11 cellular contexts compared by ENCODE assay signal in genomic region chr1:16076003-16076870, GRCh38. TPM values are rescaled to one million over a fixed set of nuclear protein-coding genes. Genes with fewer than 3 reads are reported as not detected.
DNase-seq lines count a peak whose midpoint lies in the region; ATAC-seq and TF ChIP-seq lines count a peak whose summit lies in the region.
"Had no signal": no experiment of that assay in that cellular context is flagged by ENCODE, and none has a peak within 500 bp of the region (broad histone marks: within the 10 kb centered on the region; RNA-seq: fewer than 3 reads in every experiment).

No MANE protein-coding gene starts in this region.

- ATAC-seq in heart right ventricle (peak in 4 of 8 donors; percentile 9 to 41 (median 30)), Right ventricle myocardium inferior (no peak), GM19395 (IDR thresholded peaks at IDR 0.05; ENCODE audit: unreplicated experiment) (no peak)

- no peaks in the 10 kb centered on the region for H3K9me3 ChIP-seq in heart right ventricle
- H3K9me3 ChIP-seq in thyroid gland: no peaks in the 10 kb centered on the region
- H3K9me3 ChIP-seq: BLaER1 treated with 17β-estradiol and CSF1 and Interleukin-3, amounts not matched to agents 10 nM and 100 nM had no signal

- H3K4me3 ChIP-seq in heart right ventricle: no peak overlapping the region
- no peak overlapping the region for H3K4me3 ChIP-seq in fibroblast of villous mesenchyme (ENCODE audit: low read depth, low read length)
- no peak overlapping the region for H3K4me3 ChIP-seq in thyroid gland (replicated peaks in 1 of 3)
- H3K4me3 ChIP-seq: BLaER1 treated with 17β-estradiol and CSF1 and Interleukin-3, amounts not matched to agents 10 nM and 100 nM had no signal

- H3K36me3 ChIP-seq in heart right ventricle (no peaks in the 10 kb centered on the region), thyroid gland (no peaks in the 10 kb centered on the region)
- H3K36me3 ChIP-seq: BLaER1 treated with 17β-estradiol and CSF1 and Interleukin-3, amounts not matched to agents 10 nM and 100 nM had no signal

- WGBS in heart right ventricle, 2 donors: 72 to 82% methylated on average over 14 of the region's 14 CpGs
- 81 to 85% methylated on average over 11 to 14 of the region's 14 CpGs for WGBS in thyroid gland, 2 donors

- TF ChIP-seq POLR2A in thyroid gland (IDR thresholded peaks at IDR 0.05): no peak

- intact Hi-C loops in heart right ventricle (cut with DNase I) (loop anchor here in 8 of 10 donors (5.0 to 10.0 kb wide), 5 partner anchors 111 to 291 kb away; partner anchors contain the start of gene SZRD1 (in 3 of the 8)), Right ventricle myocardium inferior (cut with DNase I) (loop anchor here (5.0 kb wide), 1 partner anchor 291 kb away; the partner anchor contains the start of gene SZRD1), thyroid gland (cut with DNase I) (loop anchor here (2.0 to 5.0 kb wide), 2 partner anchors 113 to 286 kb away; no protein-coding TSS in a partner anchor)

- DNase-seq in heart right ventricle (peak; percentile 37 to 51), Right ventricle myocardium inferior (ENCODE audit: missing footprints) (no peak), SW 1271 (lab: John Stamatoyannopoulos, UW) (peak; percentile 59 to 71), fibroblast of villous mesenchyme (ENCODE audit: low read depth) (peak; percentile 87), thyroid gland (no peak), NCI-H2171 (lab: John Stamatoyannopoulos, UW) (no peak), ecto neural progenitor cell (ENCODE audit: low spot score) (no peak)
- DNase-seq: effector CD8-positive, alpha-beta T cell had no signal

- peak overlapping the region in 9 of 10 donors; percentile 9 to 65 (median 36) for H3K27ac ChIP-seq in heart right ventricle
- peak overlapping the region in 2 of 3 donors; percentile 12 to 52 for H3K27ac ChIP-seq in thyroid gland
- H3K27ac ChIP-seq: BLaER1 treated with 17β-estradiol and CSF1 and Interleukin-3, amounts not matched to agents 10 nM and 100 nM had no signal

- peaks cover 9 to 53% (median 37%) of the 10 kb centered on the region in 9 donors for H3K4me1 ChIP-seq in heart right ventricle
- peaks cover 8 to 50% of the 10 kb centered on the region in 2 donors for H3K4me1 ChIP-seq in thyroid gland

- TF ChIP-seq CTCF in heart right ventricle (IDR thresholded peaks at IDR 0.05) (no peak), fibroblast of villous mesenchyme (IDR thresholded peaks at IDR 0.05; ENCODE audit: insufficient read depth, low read depth, low read length) (no peak), thyroid gland (IDR thresholded peaks at IDR 0.05) (no peak)

- peaks cover 0 to 35% (median 6%) of the 10 kb centered on the region in 7 donors for H3K27me3 ChIP-seq in heart right ventricle
- no peaks in the 10 kb centered on the region for H3K27me3 ChIP-seq in thyroid gland

RNA-seq across cellular contexts. Expression of gene FAM131C, which starts 2.8 kb away (rescaled TPM):
- total RNA-seq in heart right ventricle: 10 to 100 TPM in 1 of 10 donors, 1 to 10 TPM in 8, under 1 TPM in 1; 0.72 to 11.8 (median 2.4) TPM
- 1 to 10 TPM in 1 of 2 donors, under 1 TPM in 1; 0.86 to 6.4 TPM for polyA plus RNA-seq in heart right ventricle
- 5.9 TPM for total RNA-seq in Right ventricle myocardium inferior
- total RNA-seq in fibroblast of villous mesenchyme: under 0.01 TPM in 1 of 2 replicates, not detected in the other
- 1 to 10 TPM in 3 of 4 donors, under 1 TPM in 1; 0.42 to 2.7 (median 1.5) TPM for total RNA-seq in thyroid gland
- polyA plus RNA-seq: IgD-negative memory B cell had no signal

RNA-seq across cellular contexts. Expression of gene CLCNKB, which starts 32.7 kb away (rescaled TPM):
- total RNA-seq in heart right ventricle (1 to 10 TPM; 1.2 to 3.4 (median 2.0) TPM), Right ventricle myocardium inferior (2.2 TPM), fibroblast of villous mesenchyme (under 0.01 and 0.43 TPM in 2 replicates), thyroid gland (10 to 100 TPM in 3 of 4 donors, 1 to 10 TPM in 1; 7.1 to 42.2 (median 15.4) TPM)
- polyA plus RNA-seq in heart right ventricle: 1 to 10 TPM in 1 of 2 donors, under 1 TPM in 1; 0.57 to 2.1 TPM
- polyA plus RNA-seq: IgD-negative memory B cell had no signal

RNA-seq across cellular contexts. Expression of gene CLCNKA, which starts 54.4 kb away (rescaled TPM):
- total RNA-seq in heart right ventricle (1 to 10 TPM in 1 of 10 donors, under 1 TPM in 8, not detected in 1; 0.19 to 1.0 (median 0.33) TPM), Right ventricle myocardium inferior (0.19 TPM), fibroblast of villous mesenchyme (not detected in 2 replicates), thyroid gland (10 to 100 TPM in 2 of 4 donors, 1 to 10 TPM in 2; 3.9 to 27.1 (median 16.1) TPM)
- polyA plus RNA-seq in heart right ventricle: under 1 TPM; 0.52 to 0.73 TPM
- polyA plus RNA-seq: IgD-negative memory B cell had no signal

RNA-seq across cellular contexts. Expression of gene HSPB7, which starts 58.4 kb away (rescaled TPM):
- total RNA-seq in heart right ventricle (1,000 to 10,000 TPM; 4,333 to 6,303 (median 4,923) TPM), Right ventricle myocardium inferior (4,074 TPM), fibroblast of villous mesenchyme (1.7 and 3.5 TPM in 2 replicates), thyroid gland (1 to 10 TPM in 3 of 4 donors, under 1 TPM in 1; 0.81 to 9.0 (median 2.9) TPM)
- 1,000 to 10,000 TPM; 5,521 to 6,425 TPM for polyA plus RNA-seq in heart right ventricle
- polyA plus RNA-seq: IgD-negative memory B cell had no signal

Comparison
In these comparisons a context has a peak if more than half of its experiments do, and no peak if none do; other contexts are left out.
1. DNase-seq: peak in heart right ventricle (2 of 2), SW 1271 (2 of 2) and fibroblast of villous mesenchyme (single experiment); none in Right ventricle myocardium inferior (single experiment), thyroid gland (0 of 2), NCI-H2171 (single experiment) and ecto neural progenitor cell (single experiment).